ENCODE assay signal across 35 cellular contexts in the genomic region with DNA sequence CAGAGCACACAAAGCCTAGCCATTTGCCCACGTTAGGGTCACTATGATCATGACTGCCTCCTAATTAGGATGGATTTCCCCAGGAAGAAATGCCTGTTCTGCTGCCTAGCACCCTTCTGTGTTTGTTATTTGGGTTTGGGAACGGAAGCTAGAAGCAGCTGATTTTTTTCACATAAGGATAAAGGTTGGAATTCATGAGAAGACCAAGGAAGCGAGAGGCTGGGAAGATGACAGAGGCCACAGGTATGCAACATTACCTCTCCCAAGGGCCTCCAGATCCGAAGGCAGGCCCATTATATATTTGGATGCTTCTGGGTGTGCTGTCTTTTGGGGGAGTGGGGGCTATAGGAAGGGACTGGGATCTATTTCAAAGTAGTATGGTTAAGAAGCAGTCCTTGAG.
"Had no signal": no experiment of that assay in that cellular context is flagged by ENCODE, and none has a peak within 500 bp of the region (broad histone marks: within the 10 kb centered on the region; RNA-seq: fewer than 3 reads in every experiment).

No MANE protein-coding gene starts in this region.

- H3K27ac ChIP-seq: adrenal gland, breast epithelium, cardiac muscle cell, coronary artery, esophagus squamous epithelium, gastroesophageal sphincter, heart right ventricle, hepatocyte, WERI-Rb-1 had no signal

- H3K4me3 Mint-ChIP-seq: activated B cell treated with CpG ODN at 0.5 μM for 24 hours; activated CD8-positive, alpha-beta T cell treated with anti-CD3 and anti-CD28 coated beads for 36 hours; activated naive CD8-positive, alpha-beta T cell treated with anti-CD3 and anti-CD28 coated beads for 36 hours; activated naive CD8-positive, alpha-beta T cell treated with anti-CD3 and anti-CD28 coated beads, Interleukin-2, amount 50 U/mL, for 24 hours; activated T-cell treated with anti-CD3 and anti-CD28 coated beads, Interleukin-2, amount 50 U/mL, for 4 hours; activated T-helper 17 cell treated with anti-CD3 and anti-CD28 coated beads, Interleukin-2, amount 50 U/mL, for 72 hours; brain; effector memory CD8-positive, alpha-beta T cell; T-helper 17 cell; T-helper 2 cell treated with Interferon-gamma antibody and Interleukin-4, amounts not matched to agents 5 μg/mL and 100 μg/mL, for 36 hours had no signal

- H3K4me1 Mint-ChIP-seq: activated naive CD8-positive, alpha-beta T cell treated with anti-CD3 and anti-CD28 coated beads for 36 hours; activated naive CD8-positive, alpha-beta T cell treated with anti-CD3 and anti-CD28 coated beads, Interleukin-2, amount 50 U/mL, for 24 hours; activated T-helper 17 cell treated with anti-CD3 and anti-CD28 coated beads, Interleukin-2, amount 50 U/mL, for 72 hours; brain; T-helper 17 cell had no signal

- H3K27ac Mint-ChIP-seq: activated B cell treated with CpG ODN at 0.5 μM for 24 hours; activated CD8-positive, alpha-beta T cell treated with anti-CD3 and anti-CD28 coated beads for 36 hours; activated naive CD8-positive, alpha-beta T cell treated with anti-CD3 and anti-CD28 coated beads for 36 hours; activated naive CD8-positive, alpha-beta T cell treated with anti-CD3 and anti-CD28 coated beads, Interleukin-2, amount 50 U/mL, for 24 hours; activated T-helper 17 cell treated with anti-CD3 and anti-CD28 coated beads, Interleukin-2, amount 50 U/mL, for 72 hours; brain; effector memory CD8-positive, alpha-beta T cell; T-helper 17 cell; T-helper 2 cell treated with Interferon-gamma antibody and Interleukin-4, amounts not matched to agents 5 μg/mL and 100 μg/mL, for 36 hours had no signal

- H3K9me3 Mint-ChIP-seq: activated B cell treated with CpG ODN at 0.5 μM for 24 hours; activated CD8-positive, alpha-beta T cell treated with anti-CD3 and anti-CD28 coated beads for 36 hours; activated naive CD8-positive, alpha-beta T cell treated with anti-CD3 and anti-CD28 coated beads for 36 hours; activated naive CD8-positive, alpha-beta T cell treated with anti-CD3 and anti-CD28 coated beads, Interleukin-2, amount 50 U/mL, for 24 hours; activated T-cell treated with anti-CD3 and anti-CD28 coated beads, Interleukin-2, amount 50 U/mL, for 4 hours; activated T-helper 17 cell treated with anti-CD3 and anti-CD28 coated beads, Interleukin-2, amount 50 U/mL, for 72 hours; T-helper 2 cell treated with Interferon-gamma antibody and Interleukin-4, amounts not matched to agents 5 μg/mL and 100 μg/mL, for 36 hours had no signal

- H3K36me3 Mint-ChIP-seq: activated naive CD8-positive, alpha-beta T cell treated with anti-CD3 and anti-CD28 coated beads for 36 hours; brain had no signal

- H3K27me3 Mint-ChIP-seq: activated naive CD8-positive, alpha-beta T cell treated with anti-CD3 and anti-CD28 coated beads for 36 hours; activated naive CD8-positive, alpha-beta T cell treated with anti-CD3 and anti-CD28 coated beads, Interleukin-2, amount 50 U/mL, for 24 hours had no signal

- DNase-seq: activated B cell treated with CpG ODN at 0.5 μM for 24 hours; activated CD4-positive, alpha-beta T cell treated with anti-CD3 and anti-CD28 coated beads for 48 hours; activated CD4-positive, alpha-beta T cell treated with anti-CD3 and anti-CD28 coated beads, Interleukin-2, amount 50 U/mL, for 1 hour; activated CD4-positive, alpha-beta T cell treated with anti-CD3 and anti-CD28 coated beads, Interleukin-2, amount 50 U/mL, for 48 hours; activated CD8-positive, alpha-beta memory T cell treated with anti-CD3 and anti-CD28 coated beads for 24 hours; activated CD8-positive, alpha-beta T cell treated with anti-CD3 and anti-CD28 coated beads for 36 hours; activated effector memory CD4-positive, alpha-beta T cell treated with Interleukin-2 at 50 U/mL for 16 hours; activated gamma-delta T cell treated with Interleukin-2 at 50 U/mL for 16 hours; activated naive CD4-positive, alpha-beta T cell treated with anti-CD3 and anti-CD28 coated beads, Interleukin-2, amount 50 U/mL, for 16 hours; activated naive CD4-positive, alpha-beta T cell treated with Interleukin-2 at 50 U/mL for 16 hours; activated naive CD8-positive, alpha-beta T cell treated with anti-CD3 and anti-CD28 coated beads for 36 hours; activated naive CD8-positive, alpha-beta T cell treated with anti-CD3 and anti-CD28 coated beads, Interleukin-2, amount 50 U/mL, for 24 hours; activated T-cell treated with anti-CD3 and anti-CD28 coated beads, Interleukin-2, amount 50 U/mL, for 4 hours; adrenal gland; amygdala; aorta; central memory CD4-positive, alpha-beta T cell; dermis blood vessel endothelial cell; effector CD4-positive, alpha-beta T cell; effector memory CD8-positive, alpha-beta T cell; erythroblast; esophagus squamous epithelium; foreskin melanocyte; heart right ventricle; T-helper 17 cell; T1000; WERI-Rb-1 had no signal
